Comparison of ENCODE assay signal across 23 cellular contexts in the genomic region with DNA sequence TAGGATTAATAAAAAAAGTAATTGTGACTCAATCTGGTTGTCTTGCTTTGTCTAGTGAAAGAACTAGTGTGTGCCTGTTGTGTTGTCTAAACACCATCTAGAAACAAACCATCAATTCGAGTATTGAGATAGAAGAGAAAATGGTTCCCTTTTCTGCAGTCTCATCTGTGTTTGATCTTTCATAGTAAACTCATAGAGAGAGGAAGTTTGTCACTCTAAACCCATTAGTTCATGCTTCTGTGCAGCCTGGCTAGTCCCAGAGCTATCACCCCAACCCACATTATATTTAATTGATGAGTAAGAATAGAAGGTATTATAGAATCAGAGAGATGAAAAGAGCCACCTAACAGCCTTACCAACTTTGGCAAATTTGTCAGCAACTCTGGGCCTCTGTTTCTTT.
"Had no signal": no experiment of that assay in that cellular context is flagged by ENCODE, and none has a peak within 500 bp of the region (broad histone marks: within the 10 kb centered on the region; RNA-seq: fewer than 3 reads in every experiment).

No MANE protein-coding gene starts in this region.

- H3K4me3 ChIP-seq: colonic mucosa, SJSA1 had no signal

- DNase-seq: activated B cell treated with CpG ODN at 0.5 μM for 24 hours; activated CD4-positive, alpha-beta T cell treated with anti-CD3 and anti-CD28 coated beads for 1 hour; activated CD4-positive, alpha-beta T cell treated with anti-CD3 and anti-CD28 coated beads, Interleukin-2, amount 10 ng/mL, durations not matched to agents 24 days and 14 days; activated CD4-positive, alpha-beta T cell treated with anti-CD3 and anti-CD28 coated beads, Interleukin-2, amount 50 U/mL, for 48 hours; activated CD8-positive, alpha-beta memory T cell treated with anti-CD3 and anti-CD28 coated beads, Interleukin-2, amount 10 ng/mL, durations not matched to agents 7 days and 5 days; activated effector memory CD4-positive, alpha-beta T cell treated with anti-CD3 and anti-CD28 coated beads, Interleukin-2, amount 50 U/mL, for 16 hours; activated naive CD4-positive, alpha-beta T cell treated with anti-CD3 and anti-CD28 coated beads for 36 hours; activated T-cell treated with anti-CD3 and anti-CD28 coated beads, Interleukin-2, amount 50 U/mL, for 4 hours; amygdala; brain microvascular endothelial cell; colonic mucosa; MM.1S; NCI-H1092; NCI-H1417; NCI-H1930; NCI-H2107; NCI-H524; SHP77; T-helper 17 cell; T-helper 9 cell had no signal

- H3K36me3 ChIP-seq: colonic mucosa had no signal

- FAIRE-seq: RCC 7860, TTC549 had no signal

- H3K27me3 ChIP-seq: brain microvascular endothelial cell, colonic mucosa, SJSA1 had no signal

- H3K4me1 ChIP-seq: colonic mucosa had no signal

- H3K27ac ChIP-seq: brain microvascular endothelial cell, colonic mucosa, SJSA1 had no signal

- H3K9me3 ChIP-seq: colonic mucosa, SJSA1 had no signal
